Comparison of ENCODE assay signal across 10 cellular contexts in the genomic region with DNA sequence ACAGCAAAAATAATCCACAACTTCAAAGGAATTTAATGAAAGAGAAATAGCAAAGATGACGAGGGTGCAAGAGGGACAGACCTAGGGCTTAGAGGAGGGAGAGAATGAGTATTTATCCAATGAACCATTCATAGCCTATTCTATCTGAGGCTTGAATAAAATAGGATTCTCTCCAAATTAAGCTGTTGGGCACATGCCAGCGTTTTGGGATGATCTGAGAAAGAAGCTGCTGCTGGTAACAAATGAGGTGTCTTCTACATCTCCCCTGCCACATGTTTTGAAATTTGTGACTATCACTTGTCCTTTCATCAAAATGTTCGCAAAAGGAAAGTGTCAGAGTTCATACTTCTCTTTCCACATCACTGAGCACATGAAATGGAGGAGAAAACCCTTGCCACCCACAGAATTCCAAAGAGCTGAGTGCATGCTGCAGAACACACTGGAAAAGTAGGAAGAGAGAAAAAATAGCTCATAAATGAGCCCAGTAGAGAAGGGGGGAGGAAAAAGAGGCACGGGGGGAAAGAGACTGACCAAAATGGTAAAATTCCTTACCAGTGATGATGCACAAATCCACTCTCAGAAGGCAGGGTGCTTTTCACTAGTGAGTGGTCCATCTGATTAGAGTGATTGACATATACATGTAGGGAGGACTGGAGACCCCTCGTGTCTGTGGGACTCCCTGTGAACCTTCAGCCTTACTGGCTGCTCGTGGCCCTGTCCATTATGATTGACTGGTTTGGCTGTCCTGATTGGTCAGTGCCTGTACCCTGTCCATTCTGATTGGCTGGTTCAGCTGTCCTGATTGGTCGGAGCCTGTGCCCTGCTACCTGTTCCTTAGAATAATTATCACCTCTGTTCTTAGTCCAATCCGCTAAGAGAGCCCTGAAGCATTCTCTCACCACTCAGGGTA.
DNase-seq lines count a peak whose midpoint lies in the region; ATAC-seq, FAIRE-seq and TF ChIP-seq lines count a peak whose summit lies in the region.
"Had no signal": no experiment of that assay in that cellular context is flagged by ENCODE, and none has a peak within 500 bp of the region (broad histone marks: within the 10 kb centered on the region; RNA-seq: fewer than 3 reads in every experiment).

No MANE protein-coding gene starts in this region.

- TF ChIP-seq CTCF in keratinocyte (optimal IDR thresholded peaks at IDR 0.05 in 1 of 3, IDR thresholded peaks at IDR 0.05 in 1 of 3, conservative IDR thresholded peaks at IDR 0.05 in 1 of 3; ENCODE audit: extremely low read depth in 1 of 3, insufficient read depth in 2 of 3, low read length in 3 of 3): no peak
- TF ChIP-seq CTCF in thoracic aorta (IDR thresholded peaks at IDR 0.05): no peak

- H2AFZ ChIP-seq in keratinocyte (ENCODE audit: control insufficient read depth, low read length): peak overlapping the region; percentile 35

- H3K4me2 ChIP-seq in keratinocyte (ENCODE audit: control insufficient read depth, extremely low read depth, insufficient read depth, low read depth, low read length): peak overlapping the region; percentile 35

- dilution Hi-C loops in keratinocyte (cut with MboI; ENCODE audit: extremely low pct_ligation_motif_present, low sequenced_read_pairs): no loop called here

- peak; percentile 96 for ATAC-seq in thoracic aorta (ENCODE audit: insufficient number of reproducible peaks, low FRiP score, low read depth)

- H3K4me3 ChIP-seq in keratinocyte (ENCODE audit: control insufficient read depth in 2 of 3, extremely low read depth in 1 of 3, insufficient read depth in 2 of 3, low read depth in 1 of 3, low read length in 3 of 3) (no peak overlapping the region), thoracic aorta (peak overlapping the region; percentile 65)

- FAIRE-seq in keratinocyte (lab: Jason Lieb, UNC): peak; percentile 77

- no peaks in the 10 kb centered on the region for H3K27me3 ChIP-seq in keratinocyte (ENCODE audit: control insufficient read depth, extremely low read depth, insufficient read depth, low read length)
- no peaks in the 10 kb centered on the region for H3K27me3 ChIP-seq in thoracic aorta (replicated peaks; ENCODE audit: insufficient read depth)

- H3K9ac ChIP-seq in keratinocyte (ENCODE audit: control insufficient read depth, extremely low read depth, insufficient read depth, low read length): no peak overlapping the region

- H3K36me3 ChIP-seq in keratinocyte (ENCODE audit: control insufficient read depth in 2 of 2, extremely low read depth in 1 of 2, insufficient read depth in 2 of 2, low read length in 2 of 2) (no peaks in the 10 kb centered on the region), thoracic aorta (no peaks in the 10 kb centered on the region)

- DNase-seq in HCEC 1CT: peak; percentile 94
- DNase-seq in astrocyte of the hippocampus (ENCODE audit: low read depth, low spot score): peak; percentile 96
- DNase-seq in keratinocyte (ENCODE audit: low read depth, low spot score): no peak
- DNase-seq in thoracic aorta (ENCODE audit: low spot score): peak; percentile 27
- DNase-seq in germinal center (ENCODE audit: low spot score): no peak
- DNase-seq in NCI-H524 treated with DMSO at 0.1 percent for 48 hours (lab: John Stamatoyannopoulos, UW): no peak
- no peak for DNase-seq in NCI-H1694 (lab: John Stamatoyannopoulos, UW)
- no peak for DNase-seq in GDM1 (lab: John Stamatoyannopoulos, UW)
- DNase-seq: activated CD4-positive, alpha-beta T cell treated with anti-CD3 and anti-CD28 coated beads, Interleukin-2, amount 50 U/mL, for 4 hours; NCI-H526 had no signal

- no peaks in the 10 kb centered on the region for H3K9me1 ChIP-seq in keratinocyte (ENCODE audit: control insufficient read depth, extremely low read depth, insufficient read depth, low read length)

- H4K20me1 ChIP-seq in keratinocyte (ENCODE audit: control insufficient read depth, extremely low read depth, insufficient read depth, low read length): no peaks in the 10 kb centered on the region

- H3K9me3 ChIP-seq in keratinocyte (ENCODE audit: control insufficient read depth, low read depth, low read length) (peaks cover 2% of the 10 kb centered on the region), thoracic aorta (peaks cover 5% of the 10 kb centered on the region)

- H3K27ac ChIP-seq in keratinocyte (ENCODE audit: control insufficient read depth, insufficient read depth, low read length) (no peak overlapping the region), thoracic aorta (peak overlapping the region; percentile 67 to 77)

- H3K4me1 ChIP-seq in keratinocyte (ENCODE audit: control insufficient read depth, extremely low read depth, insufficient read depth, low read length) (peaks cover 25% of the 10 kb centered on the region), thoracic aorta (ENCODE audit: control insufficient read depth in 1 of 2, low read depth in 2 of 2) (peaks cover 0 to 20% of the 10 kb centered on the region in 2 donors)

- no peaks in the 10 kb centered on the region for H3K79me2 ChIP-seq in keratinocyte (ENCODE audit: control insufficient read depth, insufficient read depth, low read length)

Comparison
In these comparisons a context has a peak if more than half of its experiments do, and no peak if none do; other contexts are left out.
1. DNase-seq: peak in HCEC 1CT (single experiment), astrocyte of the hippocampus (single experiment) and thoracic aorta (single experiment); none in keratinocyte (single experiment), germinal center (single experiment), NCI-H524 treated with DMSO at 0.1 percent for 48 hours (single experiment), NCI-H1694 (single experiment) and GDM1 (single experiment).